13 cellular contexts compared by ENCODE assay signal in genomic region chr1:158013840-158014520, GRCh38. TPM values are rescaled to one million over a fixed set of nuclear protein-coding genes. Genes with fewer than 3 reads are reported as not detected.
DNase-seq lines count a peak whose midpoint lies in the region; ATAC-seq and TF ChIP-seq lines count a peak whose summit lies in the region.
"Had no signal": no experiment of that assay in that cellular context is flagged by ENCODE, and none has a peak within 500 bp of the region (broad histone marks: within the 10 kb centered on the region; RNA-seq: fewer than 3 reads in every experiment).

No MANE protein-coding gene starts in this region.

- ATAC-seq in GM18858 (IDR thresholded peaks at IDR 0.05; ENCODE audit: unreplicated experiment), result no peak
- ATAC-seq: natural killer cell had no signal

- no peak for TF ChIP-seq CTCF in ascending aorta (IDR thresholded peaks at IDR 0.05)
- TF ChIP-seq CTCF in stomach (IDR thresholded peaks at IDR 0.05), result no peak

- no peaks in the 10 kb centered on the region for H3K9me3 ChIP-seq in HUES48 (ENCODE audit: control insufficient read depth, insufficient read depth, low read length)
- no peaks in the 10 kb centered on the region for H3K9me3 ChIP-seq in ascending aorta
- H3K9me3 ChIP-seq in stomach, result no peaks in the 10 kb centered on the region

- intact Hi-C loops in ascending aorta (cut with DNase I), result loop anchor here (10.0 kb wide), 1 partner anchor 1911 kb away; the partner anchor contains the start of gene TAGLN2
- intact Hi-C loops in stomach (cut with DNase I; ENCODE audit: low total_unique reads), result no loop called here

- H3K4me1 ChIP-seq in HUES48 (ENCODE audit: control insufficient read depth, insufficient read depth, low read length) (peaks cover 73% of the 10 kb centered on the region), ascending aorta (peaks cover 42 to 90% of the 10 kb centered on the region in 2 donors), stomach (peaks cover 15 to 79% (median 46%) of the 10 kb centered on the region in 4 donors)

- H3K27me3 ChIP-seq in HUES48 (ENCODE audit: control insufficient read depth, insufficient read depth, low read length) (no peaks in the 10 kb centered on the region), ascending aorta (no peaks in the 10 kb centered on the region), stomach (no peaks in the 10 kb centered on the region)

- DNase-seq in ascending aorta (ENCODE audit: low spot score in 2 of 2) (no peak), iPS-NIHi11 (ENCODE audit: low spot score) (peak; percentile 23), stomach (no peak), GM03348 (ENCODE audit: low spot score) (no peak)
- no peak for DNase-seq in activated CD4-positive, alpha-beta T cell treated with anti-CD3 and anti-CD28 coated beads, Interleukin-2, amount 50 U/mL, for 1 hour
- DNase-seq: activated CD4-positive, alpha-beta T cell treated with anti-CD3 and anti-CD28 coated beads for 1 hour; activated effector memory CD4-positive, alpha-beta T cell treated with anti-CD3 and anti-CD28 coated beads, Interleukin-2, amount 50 U/mL, for 16 hours; hippocampal formation; natural killer cell; NCI-H2171 treated with DMSO at 0.1 percent for 48 hours; stimulated activated CD4-positive, alpha-beta T cell treated with anti-CD3 and anti-CD28 coated beads, Interleukin-2, amount 100 ng/mL, for 24 hours had no signal

- no peaks in the 10 kb centered on the region for H3K36me3 ChIP-seq in HUES48 (ENCODE audit: control insufficient read depth, insufficient read depth, low read length)
- H3K36me3 ChIP-seq in ascending aorta, result no peaks in the 10 kb centered on the region
- H3K36me3 ChIP-seq in stomach, result no peaks in the 10 kb centered on the region

- 24 to 42% (median 40%) methylated on average over 6 of the region's 6 CpGs for WGBS in stomach, 5 donors

- peak overlapping the region; percentile 29 for H3K27ac ChIP-seq in HUES48 (ENCODE audit: low read depth, low read length)
- peak overlapping the region; percentile 92 to 99 for H3K27ac ChIP-seq in ascending aorta
- H3K27ac ChIP-seq in stomach, result peak overlapping the region in 4 of 5 donors; percentile 33 to 91 (median 87)

- no peak for TF ChIP-seq POLR2A in stomach (IDR thresholded peaks at IDR 0.05)

- TF ChIP-seq EP300 in stomach (IDR thresholded peaks at IDR 0.05), result no peak

- H3K4me3 ChIP-seq in HUES48 (ENCODE audit: low read depth, low read length) (no peak overlapping the region), ascending aorta (peak overlapping the region in 1 of 2 donors; percentile 51), stomach (no peak overlapping the region)

- H3K9ac ChIP-seq in HUES48 (ENCODE audit: low read depth, low read length), result no peak overlapping the region

RNA-seq across cellular contexts. Expression of gene KIRREL1, which starts 20.5 kb away (rescaled TPM):
- total RNA-seq in ascending aorta (114 TPM), stomach (10 to 100 TPM in 3 of 5 donors, 1 to 10 TPM in 2; 3.2 to 27.9 (median 10.7) TPM)
- 1 to 10 TPM; 2.8 to 4.3 (median 4.0) TPM for polyA plus RNA-seq in stomach
- total RNA-seq: natural killer cell had no signal

Comparison
In these comparisons a context has a peak if more than half of its experiments do, and no peak if none do; other contexts are left out.
1. H3K27ac ChIP-seq: peak in every context shown above with its lines; median percentile 96 in ascending aorta; 87 in stomach; 29 in HUES48.